ENCODE assay signal across 14 cellular contexts in genomic region chr10:117535045-117535751, GRCh38. TPM values are rescaled to one million over a fixed set of nuclear protein-coding genes. Genes with fewer than 3 reads are reported as not detected.
A peak's percentile ranks its signal among the peaks of the same experiment; 100 is the strongest.
DNase-seq lines count a peak whose midpoint lies in the region; ATAC-seq, FAIRE-seq and TF ChIP-seq lines count a peak whose summit lies in the region.
"Had no signal": no experiment of that assay in that cellular context is flagged by ENCODE, and none has a peak within 500 bp of the region (broad histone marks: within the 10 kb centered on the region; RNA-seq: fewer than 3 reads in every experiment).

No MANE protein-coding gene starts in this region.

- H3K36me3 ChIP-seq in endothelial cell of umbilical vein (ENCODE audit: control insufficient read depth in 2 of 2, extremely low read depth in 1 of 2, insufficient read depth in 2 of 2, low read length in 2 of 2) (no peaks in the 10 kb centered on the region), muscle layer of colon (ENCODE audit: insufficient read depth, low read length) (no peaks in the 10 kb centered on the region)
- H3K36me3 ChIP-seq: SJCRH30 had no signal

- H3K9me3 Mint-ChIP-seq in activated CD4-positive, alpha-beta T cell treated with anti-CD3 and anti-CD28 coated beads for 36 hours (ENCODE audit: low read depth) = no peaks in the 10 kb centered on the region
- no peaks in the 10 kb centered on the region for H3K9me3 Mint-ChIP-seq in type B pancreatic cell
- no peaks in the 10 kb centered on the region for H3K9me3 Mint-ChIP-seq in activated CD8-positive, alpha-beta T cell treated with anti-CD3 and anti-CD28 coated beads, Interleukin-2, amount 10 ng/mL, durations not matched to agents 7 days and 5 days (ENCODE audit: insufficient read depth)

- POLR2A ChIA-PET in activated CD4-positive, alpha-beta T cell treated with anti-CD3 and anti-CD28 coated beads for 36 hours (lab: Charles Lee) = no interaction called here
- POLR2A ChIA-PET in endothelial cell of umbilical vein (lab: Charles Lee) = interaction anchor here (0.6 kb wide), 1 partner anchor 120 kb away, joined by 4 read pairs; no protein-coding TSS in a partner anchor
- POLR2A ChIA-PET in activated CD8-positive, alpha-beta T cell treated with anti-CD3 and anti-CD28 coated beads, Interleukin-2, amount 10 ng/mL, durations not matched to agents 7 days and 5 days (lab: Charles Lee) = no interaction called here

- H3K4me1 ChIP-seq in endothelial cell of umbilical vein (ENCODE audit: control insufficient read depth, extremely low read depth, insufficient read depth, low read length) (no peaks in the 10 kb centered on the region), muscle layer of colon (ENCODE audit: insufficient read depth, low read length) (peaks cover 33% of the 10 kb centered on the region)

- H3K27ac ChIP-seq in endothelial cell of umbilical vein (ENCODE audit: insufficient read depth, low read depth, low read length) = no peak overlapping the region
- H3K27ac ChIP-seq in muscle layer of colon (ENCODE audit: low read depth, low read length) = no peak overlapping the region
- H3K27ac ChIP-seq: SJCRH30 had no signal

- H3K27me3 Mint-ChIP-seq in activated CD4-positive, alpha-beta T cell treated with anti-CD3 and anti-CD28 coated beads for 36 hours = peaks cover 71% of the 10 kb centered on the region
- peaks cover 89% of the 10 kb centered on the region for H3K27me3 Mint-ChIP-seq in type B pancreatic cell
- H3K27me3 Mint-ChIP-seq in activated CD8-positive, alpha-beta T cell treated with anti-CD3 and anti-CD28 coated beads, Interleukin-2, amount 10 ng/mL, durations not matched to agents 7 days and 5 days (ENCODE audit: low read depth) = peaks cover 80% of the 10 kb centered on the region

- dilution Hi-C loops in endothelial cell of umbilical vein (cut with MboI; ENCODE audit: extremely low pct_ligation_motif_present, low sequenced_read_pairs) = no loop called here

- no peak for FAIRE-seq in endothelial cell of umbilical vein (lab: Jason Lieb, UNC)
- FAIRE-seq: GM12878 had no signal

- H3K9me3 ChIP-seq in endothelial cell of umbilical vein (replicated peaks; ENCODE audit: control insufficient read depth, insufficient read depth, low read length) (no peaks in the 10 kb centered on the region), muscle layer of colon (ENCODE audit: low read length) (no peaks in the 10 kb centered on the region)
- H3K9me3 ChIP-seq: SJCRH30 had no signal

- H3K9me1 ChIP-seq in endothelial cell of umbilical vein (replicated peaks; ENCODE audit: control insufficient read depth, extremely low read depth, insufficient read depth, low read length) = no peaks in the 10 kb centered on the region

- peaks cover 9% of the 10 kb centered on the region for H3K4me1 Mint-ChIP-seq in activated CD4-positive, alpha-beta T cell treated with anti-CD3 and anti-CD28 coated beads for 36 hours
- peaks cover 34% of the 10 kb centered on the region for H3K4me1 Mint-ChIP-seq in type B pancreatic cell (ENCODE audit: unreplicated experiment)
- H3K4me1 Mint-ChIP-seq in activated CD8-positive, alpha-beta T cell treated with anti-CD3 and anti-CD28 coated beads, Interleukin-2, amount 10 ng/mL, durations not matched to agents 7 days and 5 days (ENCODE audit: low read depth) = peaks cover 7% of the 10 kb centered on the region

- TF ChIP-seq CTCF in endothelial cell of umbilical vein (IDR thresholded peaks at IDR 0.05; ENCODE audit: extremely low read depth in 1 of 2, insufficient read depth in 1 of 2, low read depth in 1 of 2, low read length in 2 of 2) (no peak), type B pancreatic cell (conservative IDR thresholded peaks at IDR 0.05) (no peak)

- no peak overlapping the region for H3K9ac ChIP-seq in endothelial cell of umbilical vein (replicated peaks; ENCODE audit: extremely low read depth, insufficient read depth, low read length)
- H3K9ac ChIP-seq in muscle layer of colon (ENCODE audit: low read length) = no peak overlapping the region

- CTCF ChIA-PET in activated CD4-positive, alpha-beta T cell treated with anti-CD3 and anti-CD28 coated beads for 36 hours (lab: Charles Lee) = interaction anchor here (0.7 kb wide), 1 partner anchor 51 kb away, joined by 3 read pairs; no protein-coding TSS in a partner anchor
- CTCF ChIA-PET in endothelial cell of umbilical vein (lab: Charles Lee) = interaction anchor here (1.2 to 3.5 kb wide), 3 partner anchors 11 to 319 kb away, joined by 3 to 19 read pairs (median 7); no protein-coding TSS in a partner anchor
- CTCF ChIA-PET in activated CD8-positive, alpha-beta T cell treated with anti-CD3 and anti-CD28 coated beads, Interleukin-2, amount 10 ng/mL, durations not matched to agents 7 days and 5 days (lab: Charles Lee) = no interaction called here

- no peaks in the 10 kb centered on the region for H4K20me1 ChIP-seq in endothelial cell of umbilical vein (replicated peaks; ENCODE audit: control insufficient read depth, extremely low read depth, insufficient read depth, low read length)

- no peak overlapping the region for H3K27ac Mint-ChIP-seq in activated CD4-positive, alpha-beta T cell treated with anti-CD3 and anti-CD28 coated beads for 36 hours
- no peak overlapping the region for H3K27ac Mint-ChIP-seq in type B pancreatic cell
- no peak overlapping the region for H3K27ac Mint-ChIP-seq in activated CD8-positive, alpha-beta T cell treated with anti-CD3 and anti-CD28 coated beads, Interleukin-2, amount 10 ng/mL, durations not matched to agents 7 days and 5 days

- H3K4me3 Mint-ChIP-seq in activated CD4-positive, alpha-beta T cell treated with anti-CD3 and anti-CD28 coated beads for 36 hours = no peak overlapping the region
- H3K4me3 Mint-ChIP-seq in type B pancreatic cell = peak overlapping the region; percentile 79
- no peak overlapping the region for H3K4me3 Mint-ChIP-seq in activated CD8-positive, alpha-beta T cell treated with anti-CD3 and anti-CD28 coated beads, Interleukin-2, amount 10 ng/mL, durations not matched to agents 7 days and 5 days

- no peak overlapping the region for H2AFZ ChIP-seq in endothelial cell of umbilical vein (ENCODE audit: low read depth, low read length)

- no peak for TF ChIP-seq POLR2A in endothelial cell of umbilical vein (IDR thresholded peaks at IDR 0.05; ENCODE audit: low read depth, low read length)

- intact Hi-C loops in activated CD4-positive, alpha-beta T cell treated with anti-CD3 and anti-CD28 coated beads for 36 hours (cut with DNase I, micrococcal nuclease) = loop anchor here (2.0 to 10.0 kb wide), 5 partner anchors 117 to 572 kb away; no protein-coding TSS in a partner anchor
- intact Hi-C loops in endothelial cell of umbilical vein (cut with micrococcal nuclease) = loop anchor here (5.0 kb wide), 1 partner anchor 807 kb away; the partner anchor contains the start of gene FAM204A

- peaks cover 88 to 95% of the 10 kb centered on the region in 2 experiments for H3K27me3 ChIP-seq in endothelial cell of umbilical vein (ENCODE audit: control insufficient read depth in 2 of 2, insufficient read depth in 2 of 2, low read length in 2 of 2)
- peaks cover 92 to 93% of the 10 kb centered on the region in 2 donors for H3K27me3 ChIP-seq in muscle layer of colon (ENCODE audit: control insufficient read depth in 1 of 2, insufficient read depth in 2 of 2, low read length in 2 of 2)

- no peak overlapping the region for H3K4me3 ChIP-seq in endothelial cell of umbilical vein (replicated peaks in 1 of 3; ENCODE audit: insufficient read depth in 1 of 3, low read depth in 1 of 3, low read length in 3 of 3)
- peak overlapping the region; percentile 27 to 35 for H3K4me3 ChIP-seq in muscle layer of colon (ENCODE audit: low read depth in 1 of 2, low read length in 2 of 2)
- H3K4me3 ChIP-seq: GM12878, SJCRH30 had no signal

- no peak overlapping the region for H3K4me2 ChIP-seq in endothelial cell of umbilical vein (ENCODE audit: insufficient read depth, low read length)

- BruUV-seq in endothelial cell of umbilical vein (replicated peaks; lab: Mats Ljungman, UMichigan) = no TSS peak

- peak; percentile 24 for DNase-seq in activated CD4-positive, alpha-beta T cell treated with anti-CD3 and anti-CD28 coated beads for 36 hours
- no peak for DNase-seq in activated CD4-positive, alpha-beta T cell treated with anti-CD3 and anti-CD28 coated beads, Interleukin-2, amount 50 U/mL, for 1 hour
- DNase-seq in endothelial cell of umbilical vein (ENCODE audit: low read depth, low spot score) (no peak), type B pancreatic cell (ENCODE audit: extremely low spot score, unreplicated experiment) (peak; percentile 72)
- no peak for DNase-seq in activated CD8-positive, alpha-beta T cell treated with anti-CD3 and anti-CD28 coated beads, Interleukin-2, amount 10 ng/mL, durations not matched to agents 7 days and 5 days
- DNase-seq: activated CD8-positive, alpha-beta memory T cell treated with anti-CD3 and anti-CD28 coated beads for 24 hours; hippocampal formation; NCI-H1694; SJCRH30 had no signal

- no peaks in the 10 kb centered on the region for H3K79me2 ChIP-seq in endothelial cell of umbilical vein (ENCODE audit: control insufficient read depth, insufficient read depth, low read length)

- no peaks in the 10 kb centered on the region for H3K36me3 Mint-ChIP-seq in activated CD4-positive, alpha-beta T cell treated with anti-CD3 and anti-CD28 coated beads for 36 hours (ENCODE audit: low read depth)
- H3K36me3 Mint-ChIP-seq in type B pancreatic cell = no peaks in the 10 kb centered on the region
- peaks cover 3% of the 10 kb centered on the region for H3K36me3 Mint-ChIP-seq in activated CD8-positive, alpha-beta T cell treated with anti-CD3 and anti-CD28 coated beads, Interleukin-2, amount 10 ng/mL, durations not matched to agents 7 days and 5 days (ENCODE audit: low read depth)

- ATAC-seq in activated CD4-positive, alpha-beta T cell treated with anti-CD3 and anti-CD28 coated beads for 36 hours = no peak
- ATAC-seq in HG02884 (IDR thresholded peaks at IDR 0.05; ENCODE audit: unreplicated experiment) = no peak
- no peak for ATAC-seq in GM19455 (IDR thresholded peaks at IDR 0.05; ENCODE audit: unreplicated experiment)
- no peak for ATAC-seq in activated CD8-positive, alpha-beta T cell treated with anti-CD3 and anti-CD28 coated beads, Interleukin-2, amount 10 ng/mL, durations not matched to agents 7 days and 5 days
- ATAC-seq: GM12878 had no signal

RNA-seq across cellular contexts. Expression of gene EMX2, which starts 7.3 kb away (rescaled TPM):
- total RNA-seq in activated CD4-positive, alpha-beta T cell treated with anti-CD3 and anti-CD28 coated beads for 36 hours = not detected
- not detected in 2 replicates for total RNA-seq in endothelial cell of umbilical vein
- polyA plus RNA-seq in endothelial cell of umbilical vein = not detected in 2 replicates
- polyA plus RNA-seq in endothelial cell of umbilical vein (2011; cell fraction: cytosol; rRNA removed) = not detected in 2 replicates
- polyA plus RNA-seq in endothelial cell of umbilical vein (2011; cell fraction: nucleus; rRNA removed) = not detected in 2 replicates
- polyA plus RNA-seq in endothelial cell of umbilical vein (2012) = not detected in 2 replicates
- polyA minus RNA-seq in endothelial cell of umbilical vein = not detected in 2 replicates
- not detected for polyA minus RNA-seq in endothelial cell of umbilical vein (2011; cell fraction: cytosol; rRNA and poly(A)+ RNA removed)
- polyA minus RNA-seq in endothelial cell of umbilical vein (2011; cell fraction: nucleus; rRNA and poly(A)+ RNA removed) = not detected in 2 replicates
- 24.7 and 29.9 TPM in 2 replicates for total RNA-seq in type B pancreatic cell (ENCODE audit: low replicate concordance)
- not detected for total RNA-seq in activated CD8-positive, alpha-beta T cell treated with anti-CD3 and anti-CD28 coated beads, Interleukin-2, amount 10 ng/mL, durations not matched to agents 7 days and 5 days
- total RNA-seq: GM12878 had no signal
- polyA plus RNA-seq: aorta had no signal

Comparison
In these comparisons a context has a peak if more than half of its experiments do, and no peak if none do; other contexts are left out.
1. DNase-seq: peak in activated CD4-positive, alpha-beta T cell treated with anti-CD3 and anti-CD28 coated beads for 36 hours (single experiment) and type B pancreatic cell (single experiment); none in activated CD4-positive, alpha-beta T cell treated with anti-CD3 and anti-CD28 coated beads, Interleukin-2, amount 50 U/mL, for 1 hour (single experiment), endothelial cell of umbilical vein (single experiment) and activated CD8-positive, alpha-beta T cell treated with anti-CD3 and anti-CD28 coated beads, Interleukin-2, amount 10 ng/mL, durations not matched to agents 7 days and 5 days (single experiment).
2. H3K4me3 ChIP-seq: peak in muscle layer of colon (2 of 2); none in endothelial cell of umbilical vein (0 of 3).
3. RNA of gene EMX2, which starts 7.3 kb away (total RNA-seq): 24.7 to 29.9 TPM in type B pancreatic cell; not detected in activated CD4-positive, alpha-beta T cell treated with anti-CD3 and anti-CD28 coated beads for 36 hours, not detected in endothelial cell of umbilical vein and not detected in activated CD8-positive, alpha-beta T cell treated with anti-CD3 and anti-CD28 coated beads, Interleukin-2, amount 10 ng/mL, durations not matched to agents 7 days and 5 days; every median in the first group is over 10 times any median in the second.